Comparison of ENCODE assay signal across 19 cellular contexts in genomic region chr11:57937431-57937830, GRCh38.
DNase-seq lines count a peak whose midpoint lies in the region; ATAC-seq, FAIRE-seq and TF ChIP-seq lines count a peak whose summit lies in the region.
"Had no signal": no experiment of that assay in that cellular context is flagged by ENCODE, and none has a peak within 500 bp of the region (broad histone marks: within the 10 kb centered on the region; RNA-seq: fewer than 3 reads in every experiment).

No MANE protein-coding gene starts in this region.

- no TSS peak for BruUV-seq in PC-3 (replicated peaks; lab: Mats Ljungman, UMichigan)

- ATAC-seq in PC-3 (peak; percentile 26; the same call in 1 of the 2 replicates), left lung (peak; percentile 91), GM18870 (IDR thresholded peaks at IDR 0.05; ENCODE audit: unreplicated experiment) (no peak)

- H3K9me3 ChIP-seq in PC-3 (ENCODE audit: low read length), result no peaks in the 10 kb centered on the region
- H3K9me3 ChIP-seq in left lung, result no peaks in the 10 kb centered on the region
- H3K9me3 ChIP-seq in MG63, result no peaks in the 10 kb centered on the region
- H3K9me3 ChIP-seq: BLaER1 had no signal

- CTCF ChIA-PET in PC-3 (lab: Charles Lee), result no interaction called here

- no peak overlapping the region for H2AFZ ChIP-seq in PC-3 (ENCODE audit: low read length)

- no peak overlapping the region for H3K9ac ChIP-seq in PC-3 (ENCODE audit: low read length)
- H3K9ac ChIP-seq: BLaER1 had no signal

- POLR2A ChIA-PET in PC-3 (lab: Charles Lee; ENCODE audit: unreplicated experiment), result no interaction called here

- H3K9me2 ChIP-seq in PC-3 (replicated peaks; ENCODE audit: low read length), result no peaks in the 10 kb centered on the region

- H3K4me1 ChIP-seq in PC-3 (ENCODE audit: insufficient read depth, low read length) (peaks cover 15% of the 10 kb centered on the region), left lung (no peaks in the 10 kb centered on the region)
- H3K4me1 ChIP-seq: BLaER1 had no signal

- H3K36me3 ChIP-seq in PC-3 (ENCODE audit: low read depth, low read length) (no peaks in the 10 kb centered on the region), bronchial epithelial cell (ENCODE audit: control insufficient read depth, insufficient read depth, low read length) (no peaks in the 10 kb centered on the region), left lung (no peaks in the 10 kb centered on the region), MG63 (no peaks in the 10 kb centered on the region)
- H3K36me3 ChIP-seq: BLaER1 had no signal

- DNase-seq in PC-3 (peak; percentile 31), bronchial epithelial cell (ENCODE audit: low read depth) (peak; percentile 6), left lung (no peak), CD1c-positive myeloid dendritic cell (ENCODE audit: extremely low spot score) (no peak), MG63 (no peak), activated T-cell treated with anti-CD3 and anti-CD28 coated beads for 4 hours (no peak)
- DNase-seq: Calu3; CD4-positive, alpha-beta memory T cell; COR-L47; DMS53; DMS79 treated with DMSO at 0.1 percent for 48 hours; GF-D8; GOT3; H7; HCEC 1CT had no signal

- H3K4me2 ChIP-seq in PC-3 (ENCODE audit: low read length), result no peak overlapping the region
- H3K4me2 ChIP-seq: BLaER1 had no signal

- H3F3A ChIP-seq in PC-3 (ENCODE audit: low read length, unreplicated experiment), result no peaks in the 10 kb centered on the region

- H3K27ac ChIP-seq in PC-3 (ENCODE audit: low read length), result no peak overlapping the region
- H3K27ac ChIP-seq in left lung, result no peak overlapping the region
- H3K27ac ChIP-seq: BLaER1 had no signal

- H4K20me1 ChIP-seq in PC-3 (ENCODE audit: low read length), result no peaks in the 10 kb centered on the region
- H4K20me1 ChIP-seq: BLaER1 had no signal

- no peaks in the 10 kb centered on the region for H3K79me2 ChIP-seq in PC-3 (ENCODE audit: low read length)

- no peak overlapping the region for H3K4me3 ChIP-seq in PC-3 (ENCODE audit: low read length)
- H3K4me3 ChIP-seq in bronchial epithelial cell (ENCODE audit: low read depth, low read length), result no peak overlapping the region
- no peak overlapping the region for H3K4me3 ChIP-seq in left lung
- no peak overlapping the region for H3K4me3 ChIP-seq in MG63
- H3K4me3 ChIP-seq: BLaER1 had no signal

- intact Hi-C loops in PC-3 (cut with micrococcal nuclease) (no loop called here), left lung (cut with DNase I) (no loop called here)

- H3K27me3 ChIP-seq in PC-3 (ENCODE audit: low read length) (peaks cover 50% of the 10 kb centered on the region), bronchial epithelial cell (ENCODE audit: control insufficient read depth, insufficient read depth, low read length) (no peaks in the 10 kb centered on the region), left lung (no peaks in the 10 kb centered on the region), MG63 (no peaks in the 10 kb centered on the region)
- H3K27me3 ChIP-seq: BLaER1 had no signal

- FAIRE-seq in bronchial epithelial cell (lab: Jason Lieb, UNC), result no peak
- FAIRE-seq: GM12891, GM19239 had no signal

- TF ChIP-seq CTCF in PC-3 (conservative IDR thresholded peaks at IDR 0.05; ENCODE audit: low read depth, low read length) (no peak), bronchial epithelial cell (IDR thresholded peaks at IDR 0.05; ENCODE audit: insufficient read depth, low read length, severe bottlenecking) (no peak), left lung (IDR thresholded peaks at IDR 0.05) (no peak)

Comparison
In these comparisons a context has a peak if more than half of its experiments do, and no peak if none do; other contexts are left out.
1. DNase-seq: peak in PC-3 (single experiment) and bronchial epithelial cell (single experiment); none in left lung (0 of 2), CD1c-positive myeloid dendritic cell (single experiment), MG63 (single experiment) and activated T-cell treated with anti-CD3 and anti-CD28 coated beads for 4 hours (single experiment).